In genomic region chr1:241221319-241221718, GRCh38 we compare ENCODE assay signal across 24 cellular contexts.
"Had no signal": no experiment of that assay in that cellular context is flagged by ENCODE, and none has a peak within 500 bp of the region (broad histone marks: within the 10 kb centered on the region; RNA-seq: fewer than 3 reads in every experiment).

No MANE protein-coding gene starts in this region.

- H3K27ac Mint-ChIP-seq: effector memory CD8-positive, alpha-beta T cell; endodermal cell; immature natural killer cell; mesothelial cell of epicardium had no signal

- H3K9me3 ChIP-seq: gastrocnemius medialis had no signal

- H3K4me1 ChIP-seq: esophagus squamous epithelium, gastrocnemius medialis, heart right ventricle, left lung, lower lobe of right lung had no signal

- H3K36me3 ChIP-seq: esophagus squamous epithelium, gastrocnemius medialis, heart right ventricle, left lung, lower lobe of right lung had no signal

- H3K4me3 ChIP-seq: coronary artery, esophagus squamous epithelium, gastrocnemius medialis, heart right ventricle, left lung, lower lobe of right lung had no signal

- H3K36me3 Mint-ChIP-seq: immature natural killer cell, mesothelial cell of epicardium had no signal

- H3K27me3 Mint-ChIP-seq: effector memory CD8-positive, alpha-beta T cell had no signal

- H3K4me1 Mint-ChIP-seq: immature natural killer cell had no signal

- H3K27me3 ChIP-seq: esophagus squamous epithelium, gastrocnemius medialis, heart right ventricle, left lung had no signal

- H3K4me3 Mint-ChIP-seq: effector memory CD8-positive, alpha-beta T cell; endodermal cell; immature natural killer cell; mesothelial cell of epicardium had no signal

- DNase-seq: effector CD8-positive, alpha-beta T cell; effector memory CD8-positive, alpha-beta T cell; endodermal cell; erythroblast; esophagus squamous epithelium; foreskin fibroblast; foreskin melanocyte; gastrocnemius medialis; glutamatergic neuron; head of caudate nucleus; heart right ventricle; hypothalamus; immature natural killer cell; islet precursor cell; kidney; kidney glomerular epithelial cell; left lung; left ventricle myocardium superior; lower lobe of right lung; mesenchymal stem cell had no signal

- ATAC-seq: effector memory CD8-positive, alpha-beta T cell; esophagus mucosa; gastrocnemius medialis; heart right ventricle; left lung; left ventricle myocardium superior; lower lobe of right lung had no signal

- H3K27ac ChIP-seq: coronary artery, epithelial cell of prostate, esophagus squamous epithelium, gastrocnemius medialis, heart right ventricle, left lung, lower lobe of right lung had no signal
